Comparison of ENCODE assay signal across 21 cellular contexts in the genomic region with DNA sequence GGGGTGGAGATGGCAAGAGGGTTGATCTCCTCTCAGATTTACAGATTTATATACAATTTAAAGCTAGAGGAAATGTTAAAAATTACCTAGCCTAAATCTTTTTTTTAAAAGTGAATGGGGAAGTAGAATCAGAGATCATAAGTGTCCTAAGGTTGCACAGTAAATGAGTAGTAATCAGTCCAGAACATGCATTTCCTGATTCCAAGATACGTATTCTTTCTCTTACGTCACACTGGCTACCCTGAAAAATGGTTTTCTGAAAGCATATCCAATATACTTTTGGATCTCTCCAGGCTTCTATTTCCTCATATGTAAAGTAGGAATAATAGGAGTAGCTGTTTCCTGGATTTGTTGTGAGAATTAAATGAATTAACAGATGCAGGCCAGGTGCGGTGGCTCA. TPM values are rescaled to one million over a fixed set of nuclear protein-coding genes. Genes with fewer than 3 reads are reported as not detected.
A peak's percentile ranks its signal among the peaks of the same experiment; 100 is the strongest.
DNase-seq lines count a peak whose midpoint lies in the region; TF ChIP-seq lines count a peak whose summit lies in the region.
"Had no signal": no experiment of that assay in that cellular context is flagged by ENCODE, and none has a peak within 500 bp of the region (broad histone marks: within the 10 kb centered on the region; RNA-seq: fewer than 3 reads in every experiment).

No MANE protein-coding gene starts in this region.

- peaks cover 5% of the 10 kb centered on the region for H3K27me3 Mint-ChIP-seq in activated CD4-positive, alpha-beta T cell treated with anti-CD3 and anti-CD28 coated beads, Interleukin-2, amount 10 ng/mL, durations not matched to agents 7 days and 5 days

- no peaks in the 10 kb centered on the region for H3K9me3 ChIP-seq in SJCRH30 (replicated peaks)
- H3K9me3 ChIP-seq in WERI-Rb-1 (ENCODE audit: severe bottlenecking): no peaks in the 10 kb centered on the region
- H3K9me3 ChIP-seq in neutrophil: no peaks in the 10 kb centered on the region
- no peaks in the 10 kb centered on the region for H3K9me3 ChIP-seq in Karpas-422 (ENCODE audit: low read length)
- H3K9me3 ChIP-seq: SK-N-SH had no signal

- H3K9me2 ChIP-seq in Karpas-422 (replicated peaks; ENCODE audit: insufficient read depth, low read length): no peaks in the 10 kb centered on the region
- H3K9me2 ChIP-seq: SK-N-SH had no signal

- no peak overlapping the region for H3K4me3 Mint-ChIP-seq in activated CD4-positive, alpha-beta T cell treated with anti-CD3 and anti-CD28 coated beads, Interleukin-2, amount 10 ng/mL, durations not matched to agents 7 days and 5 days

- no peaks in the 10 kb centered on the region for H3K27me3 ChIP-seq in SJCRH30
- no peaks in the 10 kb centered on the region for H3K27me3 ChIP-seq in WERI-Rb-1 (ENCODE audit: insufficient read depth, low read depth, severe bottlenecking)
- no peaks in the 10 kb centered on the region for H3K27me3 ChIP-seq in neutrophil
- no peaks in the 10 kb centered on the region for H3K27me3 ChIP-seq in Karpas-422 (ENCODE audit: low read length)

- CTCF ChIA-PET in activated CD4-positive, alpha-beta T cell treated with anti-CD3 and anti-CD28 coated beads, Interleukin-2, amount 10 ng/mL, durations not matched to agents 7 days and 5 days (lab: Charles Lee): interaction anchor here (0.6 kb wide), 1 partner anchor 14 kb away, joined by 3 read pairs; no protein-coding TSS in a partner anchor

- TF ChIP-seq CTCF in WERI-Rb-1 (IDR thresholded peaks at IDR 0.05; ENCODE audit: low read depth, low read length): no peak
- TF ChIP-seq CTCF in neutrophil (IDR thresholded peaks at IDR 0.05): no peak

- POLR2A ChIA-PET in activated CD4-positive, alpha-beta T cell treated with anti-CD3 and anti-CD28 coated beads, Interleukin-2, amount 10 ng/mL, durations not matched to agents 7 days and 5 days (lab: Charles Lee): no interaction called here

- no peaks in the 10 kb centered on the region for H3K79me2 ChIP-seq in Karpas-422 (ENCODE audit: low read length)

- H3K9me3 Mint-ChIP-seq in activated CD4-positive, alpha-beta T cell treated with anti-CD3 and anti-CD28 coated beads, Interleukin-2, amount 10 ng/mL, durations not matched to agents 7 days and 5 days: no peaks in the 10 kb centered on the region

- H3K9ac ChIP-seq in Karpas-422 (ENCODE audit: low read length): no peak overlapping the region
- H3K9ac ChIP-seq: SK-N-SH had no signal

- H3K4me1 Mint-ChIP-seq in activated CD4-positive, alpha-beta T cell treated with anti-CD3 and anti-CD28 coated beads, Interleukin-2, amount 10 ng/mL, durations not matched to agents 7 days and 5 days: no peaks in the 10 kb centered on the region

- H3K4me3 ChIP-seq in SJCRH30: no peak overlapping the region
- H3K4me3 ChIP-seq in WERI-Rb-1 (ENCODE audit: low read depth, low read length): no peak overlapping the region
- no peak overlapping the region for H3K4me3 ChIP-seq in neutrophil (ENCODE audit: low read depth in 1 of 2, low read length in 1 of 2)
- no peak overlapping the region for H3K4me3 ChIP-seq in Karpas-422 (ENCODE audit: low read length)

- H3K27ac Mint-ChIP-seq in activated CD4-positive, alpha-beta T cell treated with anti-CD3 and anti-CD28 coated beads, Interleukin-2, amount 10 ng/mL, durations not matched to agents 7 days and 5 days: no peak overlapping the region

- peak overlapping the region; percentile 7; the same call in 1 of the 2 replicates for H3K27ac ChIP-seq in SJCRH30
- peak overlapping the region; percentile 41; the same call in 1 of the 2 replicates for H3K27ac ChIP-seq in WERI-Rb-1
- H3K27ac ChIP-seq in neutrophil: peak overlapping the region; percentile 29
- no peak overlapping the region for H3K27ac ChIP-seq in Karpas-422 (ENCODE audit: low read length)
- H3K27ac ChIP-seq: HL-60 had no signal

- H3K4me1 ChIP-seq in SJCRH30 (peaks cover 35% of the 10 kb centered on the region), neutrophil (ENCODE audit: control insufficient read depth in 1 of 2, insufficient read depth in 1 of 2, low read depth in 1 of 2, low read length in 1 of 2) (peaks cover 28 to 30% of the 10 kb centered on the region in 2 experiments), Karpas-422 (ENCODE audit: low read length) (no peaks in the 10 kb centered on the region)

- peak; percentile 36 for DNase-seq in SKM-1 treated with dmso at 0.1 percent for 144 hours (lab: John Stamatoyannopoulos, UW; ENCODE audit: unreplicated experiment)
- DNase-seq in SKM-1 (lab: John Stamatoyannopoulos, UW; ENCODE audit: unreplicated experiment): no peak
- no peak for DNase-seq in SJCRH30
- DNase-seq in WERI-Rb-1: no peak
- DNase-seq in Karpas-422: no peak
- no peak for DNase-seq in activated CD4-positive, alpha-beta T cell treated with anti-CD3 and anti-CD28 coated beads, Interleukin-2, amount 10 ng/mL, durations not matched to agents 7 days and 5 days
- DNase-seq: Calu3, DMS79 treated with DMSO at 0.1 percent for 48 hours, HCEC 1CT, NCI-H1048, NCI-H1417, NCI-H1694, NCI-H2081, NCI-H2171, NCI-H226, NCI-H510A, NCI-H69, SIG-M5, SK-N-SH had no signal

- no peaks in the 10 kb centered on the region for H3K36me3 Mint-ChIP-seq in activated CD4-positive, alpha-beta T cell treated with anti-CD3 and anti-CD28 coated beads, Interleukin-2, amount 10 ng/mL, durations not matched to agents 7 days and 5 days (ENCODE audit: low read depth)

- H3K4me2 ChIP-seq in Karpas-422 (ENCODE audit: low read depth, low read length, poor library complexity, severe bottlenecking): no peak overlapping the region
- H3K4me2 ChIP-seq: SK-N-SH had no signal

- no peak overlapping the region for H2AFZ ChIP-seq in Karpas-422 (ENCODE audit: low read length)

- no peaks in the 10 kb centered on the region for H4K20me1 ChIP-seq in Karpas-422 (ENCODE audit: insufficient read depth, low read depth, low read length)

- H3K36me3 ChIP-seq in SJCRH30 (no peaks in the 10 kb centered on the region), WERI-Rb-1 (0 out of 2 replicates have a peak, but pooled peaks cover 5% of the 10 kb centered on the region), neutrophil (no peaks in the 10 kb centered on the region), Karpas-422 (ENCODE audit: insufficient read depth, low read length) (no peaks in the 10 kb centered on the region)

RNA-seq across cellular contexts. Expression of a gene that starts 11.7 kb away (rescaled TPM):
- total RNA-seq in SJCRH30 (2014; rRNA removed; shearing (Covaris generic)): 103 and 126 TPM in 2 replicates
- total RNA-seq in Karpas-422 (2014; rRNA removed; shearing (Covaris generic); ENCODE audit: low replicate concordance): 6.5 and 13.3 TPM in 2 replicates
- 10 to 100 TPM; 14.2 to 16.6 TPM for total RNA-seq in activated CD4-positive, alpha-beta T cell treated with anti-CD3 and anti-CD28 coated beads, Interleukin-2, amount 10 ng/mL, durations not matched to agents 7 days and 5 days
